In genomic region chr1:110440877-110441276, GRCh38 we compare ENCODE assay signal across 17 cellular contexts. TPM values are rescaled to one million over a fixed set of nuclear protein-coding genes. Genes with fewer than 3 reads are reported as not detected.
DNase-seq lines count a peak whose midpoint lies in the region; ATAC-seq and TF ChIP-seq lines count a peak whose summit lies in the region.
"Had no signal": no experiment of that assay in that cellular context is flagged by ENCODE, and none has a peak within 500 bp of the region (broad histone marks: within the 10 kb centered on the region; RNA-seq: fewer than 3 reads in every experiment).

No MANE protein-coding gene starts in this region.

- DNase-seq in Right ventricle myocardium inferior (ENCODE audit: missing footprints) (no peak), cardiac septum (ENCODE audit: low spot score) (no peak), choroid plexus epithelial cell (ENCODE audit: low read depth) (peak; percentile 58), kidney epithelial cell (ENCODE audit: low read depth) (peak; percentile 19), upper lobe of right lung (peak; percentile 81), GOT3 (lab: John Stamatoyannopoulos, UW) (no peak), NCI-H1436 treated with DMSO at 0.1 percent for 48 hours (lab: John Stamatoyannopoulos, UW) (no peak), chondrocyte (ENCODE audit: low spot score) (no peak)
- DNase-seq: activated CD4-positive, alpha-beta T cell treated with anti-CD3 and anti-CD28 coated beads for 1 hour; activated T-cell treated with anti-CD3 and anti-CD28 coated beads, Interleukin-2, amount 50 U/mL, for 24 hours; anterior cingulate cortex; NCI-H1092 treated with DMSO at 0.1 percent for 48 hours; NCI-H510A treated with DMSO at 0.1 percent for 48 hours; T-helper 1 cell had no signal

- H3K4me1 ChIP-seq in upper lobe of right lung, result peaks cover 12% of the 10 kb centered on the region
- H3K4me1 ChIP-seq: HAP-1, suprapubic skin had no signal

- peaks cover 13% of the 10 kb centered on the region for H3K27me3 Mint-ChIP-seq in chondrocyte (ENCODE audit: low read depth)
- H3K27me3 Mint-ChIP-seq: activated T-cell treated with anti-CD3 and anti-CD28 coated beads, Interleukin-2, amount 50 U/mL, for 24 hours had no signal

- intact Hi-C loops in Right ventricle myocardium inferior (cut with DNase I) (no loop called here), cardiac septum (cut with DNase I) (no loop called here), upper lobe of right lung (cut with DNase I) (no loop called here)

- TF ChIP-seq CTCF in choroid plexus epithelial cell (conservative IDR thresholded peaks at IDR 0.05; ENCODE audit: low read depth, low read length) (no peak), kidney epithelial cell (IDR thresholded peaks at IDR 0.05; ENCODE audit: insufficient read depth, low read length, poor library complexity, severe bottlenecking) (no peak), upper lobe of right lung (IDR thresholded peaks at IDR 0.05) (no peak), chondrocyte (IDR thresholded peaks at IDR 0.05) (no peak)

- H3K36me3 Mint-ChIP-seq in chondrocyte (ENCODE audit: low read depth), result no peaks in the 10 kb centered on the region

- H3K27me3 ChIP-seq in kidney epithelial cell (ENCODE audit: control insufficient read depth, insufficient read depth, low read length) (peaks cover 2% of the 10 kb centered on the region), upper lobe of right lung (no peaks in the 10 kb centered on the region)
- H3K27me3 ChIP-seq: suprapubic skin had no signal

- ATAC-seq in Right ventricle myocardium inferior (peak; percentile 64), upper lobe of right lung (peak; percentile 86)

- no peaks in the 10 kb centered on the region for H3K9me3 Mint-ChIP-seq in chondrocyte (ENCODE audit: low read depth)
- H3K9me3 Mint-ChIP-seq: activated T-cell treated with anti-CD3 and anti-CD28 coated beads, Interleukin-2, amount 50 U/mL, for 24 hours had no signal

- H3K4me3 ChIP-seq in choroid plexus epithelial cell (ENCODE audit: low read depth, low read length) (no peak overlapping the region), kidney epithelial cell (ENCODE audit: low read depth, low read length) (no peak overlapping the region), upper lobe of right lung (no peak overlapping the region)
- H3K4me3 ChIP-seq: HAP-1, suprapubic skin had no signal

- no peaks in the 10 kb centered on the region for H3K4me1 Mint-ChIP-seq in chondrocyte (ENCODE audit: low read depth)

- H3K36me3 ChIP-seq in kidney epithelial cell (ENCODE audit: control insufficient read depth, insufficient read depth, low read length) (no peaks in the 10 kb centered on the region), upper lobe of right lung (no peaks in the 10 kb centered on the region)
- H3K36me3 ChIP-seq: HAP-1, suprapubic skin had no signal

- H3K27ac ChIP-seq in upper lobe of right lung, result peak overlapping the region; percentile 63
- H3K27ac ChIP-seq: suprapubic skin had no signal

- H3K4me3 Mint-ChIP-seq in chondrocyte (ENCODE audit: unreplicated experiment), result no peak overlapping the region
- H3K4me3 Mint-ChIP-seq: activated T-cell treated with anti-CD3 and anti-CD28 coated beads, Interleukin-2, amount 50 U/mL, for 24 hours had no signal

- no peak overlapping the region for H3K27ac Mint-ChIP-seq in chondrocyte (ENCODE audit: unreplicated experiment)
- H3K27ac Mint-ChIP-seq: activated T-cell treated with anti-CD3 and anti-CD28 coated beads, Interleukin-2, amount 50 U/mL, for 24 hours had no signal

- H3K9me3 ChIP-seq in upper lobe of right lung, result no peaks in the 10 kb centered on the region
- H3K9me3 ChIP-seq: HAP-1, suprapubic skin had no signal

RNA-seq across cellular contexts. Expression of gene PROK1, which starts 10.1 kb away (rescaled TPM):
- total RNA-seq in Right ventricle myocardium inferior, result not detected
- total RNA-seq in cardiac septum, result 0.46 TPM
- not detected in 2 replicates for total RNA-seq in kidney epithelial cell
- 0.41 TPM for total RNA-seq in upper lobe of right lung
- total RNA-seq in chondrocyte, result not detected in 3 replicates
- total RNA-seq: liver had no signal

RNA-seq across cellular contexts. Expression of gene LAMTOR5, which starts 33.4 kb away (rescaled TPM):
- 261 TPM for total RNA-seq in Right ventricle myocardium inferior
- 195 TPM for total RNA-seq in cardiac septum
- total RNA-seq in kidney epithelial cell, result 129 and 198 TPM in 2 replicates
- total RNA-seq in upper lobe of right lung, result 110 TPM
- total RNA-seq in chondrocyte, result 97.1 to 112 TPM (median 104 TPM) in 3 replicates

RNA-seq across cellular contexts. Expression of gene SLC16A4, which starts 50.1 kb away (rescaled TPM):
- 2.6 TPM for total RNA-seq in Right ventricle myocardium inferior
- 2.3 TPM for total RNA-seq in cardiac septum
- 15.4 and 25.4 TPM in 2 replicates for total RNA-seq in kidney epithelial cell
- 15.9 TPM for total RNA-seq in upper lobe of right lung
- 16.5 to 23.9 TPM (median 17.0 TPM) in 3 replicates for total RNA-seq in chondrocyte

Comparison
In these comparisons a context has a peak if more than half of its experiments do, and no peak if none do; other contexts are left out.
1. DNase-seq: peak in choroid plexus epithelial cell (single experiment), kidney epithelial cell (single experiment) and upper lobe of right lung (single experiment); none in Right ventricle myocardium inferior (single experiment), cardiac septum (single experiment), GOT3 (single experiment), NCI-H1436 treated with DMSO at 0.1 percent for 48 hours (single experiment) and chondrocyte (single experiment).